In the genomic region with DNA sequence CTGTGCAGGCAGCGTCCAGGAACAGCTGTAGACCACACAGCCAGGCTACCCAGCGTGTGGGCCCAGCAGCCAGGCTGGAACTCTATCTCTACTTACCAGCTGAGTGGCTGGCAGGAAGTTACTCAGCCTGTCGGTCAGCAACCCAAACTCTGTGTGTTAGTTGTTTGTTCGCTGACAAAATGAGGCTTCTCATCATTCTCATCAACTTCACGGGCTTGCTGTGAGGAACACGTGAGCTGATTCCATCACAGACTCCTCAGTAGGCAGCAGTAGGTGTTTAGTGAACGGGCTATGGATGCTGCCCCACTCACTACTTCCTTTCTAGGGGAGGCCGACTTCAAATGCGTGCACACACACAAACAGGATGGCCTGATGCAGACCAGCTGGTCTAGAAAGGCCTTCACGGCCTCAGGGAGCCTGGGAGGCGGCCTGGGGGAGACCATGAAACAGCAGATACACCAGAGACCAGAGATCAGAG, we compare ENCODE assay signal across 1 cellular context.
TF ChIP-seq lines count a peak whose summit lies in the region.

No MANE protein-coding gene starts in this region.

TF ChIP-seq in K562, 482 proteins besides CTCF, POLR2A, EP300 and RAD21 (continued from another document and continues in another):
- TF ChIP-seq, protein P1, sequence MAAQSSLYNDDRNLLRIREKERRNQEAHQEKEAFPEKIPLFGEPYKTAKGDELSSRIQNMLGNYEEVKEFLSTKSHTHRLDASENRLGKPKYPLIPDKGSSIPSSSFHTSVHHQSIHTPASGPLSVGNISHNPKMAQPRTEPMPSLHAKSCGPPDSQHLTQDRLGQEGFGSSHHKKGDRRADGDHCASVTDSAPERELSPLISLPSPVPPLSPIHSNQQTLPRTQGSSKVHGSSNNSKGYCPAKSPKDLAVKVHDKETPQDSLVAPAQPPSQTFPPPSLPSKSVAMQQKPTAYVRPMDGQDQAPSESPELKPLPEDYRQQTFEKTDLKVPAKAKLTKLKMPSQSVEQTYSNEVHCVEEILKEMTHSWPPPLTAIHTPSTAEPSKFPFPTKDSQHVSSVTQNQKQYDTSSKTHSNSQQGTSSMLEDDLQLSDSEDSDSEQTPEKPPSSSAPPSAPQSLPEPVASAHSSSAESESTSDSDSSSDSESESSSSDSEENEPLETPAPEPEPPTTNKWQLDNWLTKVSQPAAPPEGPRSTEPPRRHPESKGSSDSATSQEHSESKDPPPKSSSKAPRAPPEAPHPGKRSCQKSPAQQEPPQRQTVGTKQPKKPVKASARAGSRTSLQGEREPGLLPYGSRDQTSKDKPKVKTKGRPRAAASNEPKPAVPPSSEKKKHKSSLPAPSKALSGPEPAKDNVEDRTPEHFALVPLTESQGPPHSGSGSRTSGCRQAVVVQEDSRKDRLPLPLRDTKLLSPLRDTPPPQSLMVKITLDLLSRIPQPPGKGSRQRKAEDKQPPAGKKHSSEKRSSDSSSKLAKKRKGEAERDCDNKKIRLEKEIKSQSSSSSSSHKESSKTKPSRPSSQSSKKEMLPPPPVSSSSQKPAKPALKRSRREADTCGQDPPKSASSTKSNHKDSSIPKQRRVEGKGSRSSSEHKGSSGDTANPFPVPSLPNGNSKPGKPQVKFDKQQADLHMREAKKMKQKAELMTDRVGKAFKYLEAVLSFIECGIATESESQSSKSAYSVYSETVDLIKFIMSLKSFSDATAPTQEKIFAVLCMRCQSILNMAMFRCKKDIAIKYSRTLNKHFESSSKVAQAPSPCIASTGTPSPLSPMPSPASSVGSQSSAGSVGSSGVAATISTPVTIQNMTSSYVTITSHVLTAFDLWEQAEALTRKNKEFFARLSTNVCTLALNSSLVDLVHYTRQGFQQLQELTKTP (IDR thresholded peaks at IDR 0.05; ENCODE audit: low read depth in 1 of 2, partially characterized antibody in 2 of 2) = peak in 1 of 2 experiments; percentile 14
- no peak for TF ChIP-seq FOXJ2 (tag; IDR thresholded peaks at IDR 0.05)
- no peak for TF ChIP-seq IRF9 (tag; IDR thresholded peaks at IDR 0.05)
- TF ChIP-seq SRSF3 (IDR thresholded peaks at IDR 0.05; ENCODE audit: insufficient read depth, low read length) = no peak
- no peak for TF ChIP-seq ZNF121 (CRISPR knock-in tag; conservative IDR thresholded peaks at IDR 0.05)
- 0 out of 2 replicates have a peak, but pooled peaks have one; percentile 37 for TF ChIP-seq ZNF175 (CRISPR knock-in tag; IDR thresholded peaks at IDR 0.05; ENCODE audit: low read depth)
- no peak for TF ChIP-seq POLR2AphosphoS2 (IDR thresholded peaks at IDR 0.05; ENCODE audit: low read length)
- no peak for TF ChIP-seq SRSF9 (IDR thresholded peaks at IDR 0.05; ENCODE audit: borderline replicate concordance, low read depth, low read length)
- no peak for TF ChIP-seq ETV6 (IDR thresholded peaks at IDR 0.05; ENCODE audit: borderline replicate concordance in 1 of 2, low read depth in 2 of 2, low read length in 1 of 2)
- TF ChIP-seq ETV6 (CRISPR knock-in tag; IDR thresholded peaks at IDR 0.05; ENCODE audit: borderline replicate concordance) = no peak
- no peak for TF ChIP-seq DMBX1 (CRISPR knock-in tag; IDR thresholded peaks at IDR 0.05; ENCODE audit: borderline replicate concordance)
- TF ChIP-seq HDAC1 (IDR thresholded peaks at IDR 0.05) = peak in 1 of 2 experiments; percentile 63; a peak in 1 of 4 replicates
- TF ChIP-seq BCOR (IDR thresholded peaks at IDR 0.05) = peak; percentile 63; the same call in 1 of the 2 replicates
- TF ChIP-seq KAT7 (CRISPR knock-in tag; IDR thresholded peaks at IDR 0.05; ENCODE audit: borderline replicate concordance) = no peak
- peak in 1 of 2 experiments; percentile 75; a peak in 2 of 4 replicates for TF ChIP-seq RCOR1 (IDR thresholded peaks at IDR 0.05; ENCODE audit: borderline replicate concordance in 1 of 2, low read depth in 2 of 2, low read length in 2 of 2)
- TF ChIP-seq PTTG1 (tag; IDR thresholded peaks at IDR 0.05; ENCODE audit: low read depth) = no peak
- no peak for TF ChIP-seq ZNF224 (CRISPR knock-in tag; IDR thresholded peaks at IDR 0.05)
- TF ChIP-seq ZBED1 (IDR thresholded peaks at IDR 0.05) = no peak
- 0 out of 2 replicates have a peak, but pooled peaks have one; percentile 15 for TF ChIP-seq MYC (IDR thresholded peaks at IDR 0.05; ENCODE audit: low read depth, low read length)
- no peak for TF ChIP-seq MYC (CRISPR knock-in tag; IDR thresholded peaks at IDR 0.05; ENCODE audit: borderline replicate concordance, low read depth)
- no peak for TF ChIP-seq HMGXB4 (CRISPR knock-in tag; IDR thresholded peaks at IDR 0.05)
- TF ChIP-seq CHD7 (IDR thresholded peaks at IDR 0.05; ENCODE audit: low read depth, low read length) = no peak
- TF ChIP-seq ARID1B (IDR thresholded peaks at IDR 0.05) = peak; percentile 85
- TF ChIP-seq ZNF699 (CRISPR knock-in tag; IDR thresholded peaks at IDR 0.05; ENCODE audit: insufficient replicate concordance) = no peak
- no peak; the same call in 1 of the 2 replicates for TF ChIP-seq RAD51 (IDR thresholded peaks at IDR 0.05; ENCODE audit: borderline replicate concordance, low read depth)
- TF ChIP-seq, protein P2, sequence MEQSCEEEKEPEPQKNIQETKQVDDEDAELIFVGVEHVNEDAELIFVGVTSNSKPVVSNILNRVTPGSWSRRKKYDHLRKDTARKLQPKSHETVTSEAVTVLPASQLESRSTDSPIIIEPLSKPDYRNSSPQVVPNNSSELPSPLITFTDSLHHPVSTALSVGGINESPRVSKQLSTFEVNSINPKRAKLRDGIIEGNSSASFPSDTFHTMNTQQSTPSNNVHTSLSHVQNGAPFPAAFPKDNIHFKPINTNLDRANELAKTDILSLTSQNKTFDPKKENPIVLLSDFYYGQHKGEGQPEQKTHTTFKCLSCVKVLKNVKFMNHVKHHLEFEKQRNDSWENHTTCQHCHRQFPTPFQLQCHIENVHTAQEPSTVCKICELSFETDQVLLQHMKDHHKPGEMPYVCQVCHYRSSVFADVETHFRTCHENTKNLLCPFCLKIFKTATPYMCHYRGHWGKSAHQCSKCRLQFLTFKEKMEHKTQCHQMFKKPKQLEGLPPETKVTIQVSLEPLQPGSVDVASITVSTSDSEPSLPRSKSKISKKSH (CRISPR knock-in tag; IDR thresholded peaks at IDR 0.05) = no peak
- TF ChIP-seq U2AF1 (optimal IDR thresholded peaks at IDR 0.05; ENCODE audit: low read depth, low read length) = no peak
- no peak for TF ChIP-seq ZNF785 (CRISPR knock-in tag; IDR thresholded peaks at IDR 0.05)
- no peak for TF ChIP-seq SIN3B (IDR thresholded peaks at IDR 0.05; ENCODE audit: low read depth)
- no peak for TF ChIP-seq SMARCB1 (IDR thresholded peaks at IDR 0.05; ENCODE audit: insufficient read length, low read depth)
- no peak for TF ChIP-seq GATAD2B (IDR thresholded peaks at IDR 0.05; ENCODE audit: borderline replicate concordance)
- no peak for TF ChIP-seq PTRF (tag; IDR thresholded peaks at IDR 0.05)
- TF ChIP-seq, protein P3, sequence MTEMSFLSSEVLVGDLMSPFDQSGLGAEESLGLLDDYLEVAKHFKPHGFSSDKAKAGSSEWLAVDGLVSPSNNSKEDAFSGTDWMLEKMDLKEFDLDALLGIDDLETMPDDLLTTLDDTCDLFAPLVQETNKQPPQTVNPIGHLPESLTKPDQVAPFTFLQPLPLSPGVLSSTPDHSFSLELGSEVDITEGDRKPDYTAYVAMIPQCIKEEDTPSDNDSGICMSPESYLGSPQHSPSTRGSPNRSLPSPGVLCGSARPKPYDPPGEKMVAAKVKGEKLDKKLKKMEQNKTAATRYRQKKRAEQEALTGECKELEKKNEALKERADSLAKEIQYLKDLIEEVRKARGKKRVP (CRISPR knock-in tag; IDR thresholded peaks at IDR 0.05) = no peak
- no peak for TF ChIP-seq CBX5 (IDR thresholded peaks at IDR 0.05; ENCODE audit: borderline replicate concordance, low read depth)
- peak; percentile 47 for TF ChIP-seq GABPA (tag; conservative IDR thresholded peaks at IDR 0.05; ENCODE audit: low read depth)
- no peak for TF ChIP-seq ILF3 (IDR thresholded peaks at IDR 0.05; ENCODE audit: borderline replicate concordance)
- no peak for TF ChIP-seq GTF2B (IDR thresholded peaks at IDR 0.05; ENCODE audit: extremely low read depth, insufficient read length)
- no peak for TF ChIP-seq CREB1 (IDR thresholded peaks at IDR 0.05)
- no peak for TF ChIP-seq CREB1 (CRISPR knock-in tag; IDR thresholded peaks at IDR 0.05)
